Comparison of ENCODE assay signal across 8 cellular contexts in the genomic region with DNA sequence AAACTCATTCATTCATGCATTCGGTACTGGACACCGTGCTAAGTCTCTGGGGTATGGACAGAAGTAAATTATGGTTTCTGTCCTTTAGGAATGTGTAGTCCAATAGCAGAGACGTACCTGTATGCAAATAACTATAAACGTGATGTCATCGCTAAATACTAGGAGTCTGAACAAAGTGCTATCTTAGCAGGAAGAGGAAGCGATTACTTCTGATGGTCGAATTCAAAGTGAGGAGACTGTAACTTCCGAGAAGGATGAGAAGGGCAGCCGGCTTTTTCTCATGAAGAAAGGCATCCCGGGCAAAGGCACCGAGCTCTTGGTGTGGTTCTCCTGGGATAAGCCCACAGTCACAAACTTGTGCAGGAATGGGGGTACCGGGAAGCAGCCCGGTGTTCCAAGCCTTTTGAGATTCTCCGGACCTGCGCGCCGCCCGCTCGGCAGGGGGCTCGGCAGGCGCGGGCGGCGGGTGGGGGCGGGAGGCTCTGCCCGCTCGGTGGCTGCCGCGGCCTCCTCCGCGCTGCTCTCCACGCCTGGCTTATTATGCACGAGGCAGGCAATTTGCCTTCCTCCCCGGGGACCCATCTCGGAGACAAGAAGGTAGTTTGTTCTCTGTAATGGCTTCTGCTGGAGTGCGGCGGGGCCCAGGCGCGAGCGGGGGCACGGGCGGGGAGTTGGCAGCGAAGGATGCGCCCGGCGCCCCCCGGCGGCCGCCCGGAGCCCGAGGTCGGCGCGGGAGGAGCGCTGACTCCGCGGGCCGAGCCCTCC.
DNase-seq lines count a peak whose midpoint lies in the region; ATAC-seq and TF ChIP-seq lines count a peak whose summit lies in the region.

No MANE protein-coding gene starts in this region.

- H3K9me3 Mint-ChIP-seq in T-helper 1 cell treated with Interleukin-12 subunit alpha and Interleukin-12 subunit beta and Interleukin-4 antibody, amounts not matched to agents 30 μg/mL and 1 μg/mL, for 36 hours, result peaks cover 5% of the 10 kb centered on the region

- H3K4me1 ChIP-seq in RWPE2 (ENCODE audit: insufficient read depth, poor library complexity, severe bottlenecking) (no peaks in the 10 kb centered on the region), body of pancreas (peaks cover 14% of the 10 kb centered on the region)

- H3K4me3 Mint-ChIP-seq in T-helper 1 cell treated with Interleukin-12 subunit alpha and Interleukin-12 subunit beta and Interleukin-4 antibody, amounts not matched to agents 30 μg/mL and 1 μg/mL, for 36 hours, result peak overlapping the region; percentile 74

- H3K4me3 ChIP-seq in RWPE2 (ENCODE audit: severe bottlenecking), result peak overlapping the region; percentile 31
- peak overlapping the region in 1 of 2 donors; percentile 13 for H3K4me3 ChIP-seq in body of pancreas

- DNase-seq in T-helper 1 cell, result no peak
- DNase-seq in RWPE2 (ENCODE audit: low spot score), result no peak
- DNase-seq in body of pancreas, result peak; percentile 10 to 42 (median 22)
- DNase-seq in iris pigment epithelial cell (ENCODE audit: low read depth), result peak; percentile 23
- peak; percentile 61 for DNase-seq in stimulated activated CD4-positive, alpha-beta T cell treated with anti-CD3 and anti-CD28 coated beads, Interleukin-15, amount 100 ng/mL, for 24 hours

- WGBS in body of pancreas, 2 donors, result 5 to 17% methylated on average over 22 to 55 of the region's 58 CpGs

- peaks cover 7% of the 10 kb centered on the region for H3K4me1 Mint-ChIP-seq in T-helper 1 cell treated with Interleukin-12 subunit alpha and Interleukin-12 subunit beta and Interleukin-4 antibody, amounts not matched to agents 30 μg/mL and 1 μg/mL, for 36 hours (ENCODE audit: low read depth)

- ATAC-seq in RWPE2 (ENCODE audit: low read depth) (peak; percentile 78), body of pancreas (peak; percentile 59), GM21576 (IDR thresholded peaks at IDR 0.05; ENCODE audit: unreplicated experiment) (no peak), GM21825 (IDR thresholded peaks at IDR 0.05; ENCODE audit: unreplicated experiment) (no peak)

- H3K27ac Mint-ChIP-seq in T-helper 1 cell treated with Interleukin-12 subunit alpha and Interleukin-12 subunit beta and Interleukin-4 antibody, amounts not matched to agents 30 μg/mL and 1 μg/mL, for 36 hours, result no peak overlapping the region

- H3K27me3 Mint-ChIP-seq in T-helper 1 cell treated with Interleukin-12 subunit alpha and Interleukin-12 subunit beta and Interleukin-4 antibody, amounts not matched to agents 30 μg/mL and 1 μg/mL, for 36 hours (ENCODE audit: low read depth), result peaks cover 54% of the 10 kb centered on the region

- H3K9me3 ChIP-seq in RWPE2 (ENCODE audit: severe bottlenecking) (peaks cover 2% of the 10 kb centered on the region), body of pancreas (no peaks in the 10 kb centered on the region)

- H3K36me3 ChIP-seq in RWPE2 (ENCODE audit: low read depth) (no peaks in the 10 kb centered on the region), body of pancreas (replicated peaks in 1 of 2; ENCODE audit: insufficient read depth in 1 of 2, low read depth in 2 of 2) (no peaks in the 10 kb centered on the region)

- H3K27me3 ChIP-seq in RWPE2 (ENCODE audit: insufficient read depth, poor library complexity, severe bottlenecking), result no peaks in the 10 kb centered on the region
- peaks cover 0 to 5% of the 10 kb centered on the region in 2 donors for H3K27me3 ChIP-seq in body of pancreas

- H3K27ac ChIP-seq in RWPE2 (ENCODE audit: poor library complexity, severe bottlenecking) (no peak overlapping the region), body of pancreas (peak overlapping the region in 1 of 4 donors; percentile 1)

- no peaks in the 10 kb centered on the region for H3K36me3 Mint-ChIP-seq in T-helper 1 cell treated with Interleukin-12 subunit alpha and Interleukin-12 subunit beta and Interleukin-4 antibody, amounts not matched to agents 30 μg/mL and 1 μg/mL, for 36 hours (ENCODE audit: low read depth)

- TF ChIP-seq CTCF in RWPE2 (IDR thresholded peaks at IDR 0.05; ENCODE audit: poor library complexity, severe bottlenecking), result peak; percentile 75
- peak in 5 of 7 experiments; percentile 9 to 41 (median 20) for TF ChIP-seq CTCF in body of pancreas (IDR thresholded peaks at IDR 0.05)

- peak in 1 of 3 donors; percentile 26 for TF ChIP-seq POLR2A in body of pancreas (IDR thresholded peaks at IDR 0.05)

- intact Hi-C loops in body of pancreas (cut with DNase I), result no loop called here

Comparison
In these comparisons a context has a peak if more than half of its experiments do, and no peak if none do; other contexts are left out.
1. DNase-seq: peak in body of pancreas (4 of 4), iris pigment epithelial cell (single experiment) and stimulated activated CD4-positive, alpha-beta T cell treated with anti-CD3 and anti-CD28 coated beads, Interleukin-15, amount 100 ng/mL, for 24 hours (single experiment); none in T-helper 1 cell (0 of 5) and RWPE2 (single experiment).
2. ATAC-seq: peak in RWPE2 (single experiment) and body of pancreas (single experiment); none in GM21576 (single experiment) and GM21825 (single experiment).